Comparison of ENCODE assay signal across 1 cellular context in genomic region chrX:107574054-107574683, GRCh38.
TF ChIP-seq lines count a peak whose summit lies in the region.

No MANE protein-coding gene starts in this region.

TF ChIP-seq in HepG2, 621 proteins besides CTCF, POLR2A, EP300 and RAD21 (continued from another document and continues in another):
- TF ChIP-seq ZNF225 (CRISPR knock-in tag; IDR thresholded peaks at IDR 0.05) (no peak), TAF15 (IDR thresholded peaks at IDR 0.05; ENCODE audit: low read depth, low read length, poor library complexity, severe bottlenecking) (no peak), ZNF331 (CRISPR knock-in tag; IDR thresholded peaks at IDR 0.05) (no peak), ZNF207 (IDR thresholded peaks at IDR 0.05; ENCODE audit: borderline replicate concordance) (no peak), ZNF704 (CRISPR knock-in tag; IDR thresholded peaks at IDR 0.05; ENCODE audit: borderline replicate concordance) (no peak), ZSCAN29 (CRISPR knock-in tag; conservative IDR thresholded peaks at IDR 0.05) (no peak), TAF1 (CRISPR knock-in tag; IDR thresholded peaks at IDR 0.05) (no peak), NFKBIZ (CRISPR knock-in tag; IDR thresholded peaks at IDR 0.05) (no peak), MED1 (CRISPR knock-in tag; IDR thresholded peaks at IDR 0.05) (0 out of 2 replicates have a peak, but pooled peaks have one; percentile 41), KLF13 (CRISPR knock-in tag; IDR thresholded peaks at IDR 0.05) (no peak), HMG20A (CRISPR knock-in tag; IDR thresholded peaks at IDR 0.05; ENCODE audit: borderline replicate concordance) (peak; percentile 65; the same call in 1 of the 2 replicates), ZNF570 (CRISPR knock-in tag; IDR thresholded peaks at IDR 0.05; ENCODE audit: borderline replicate concordance) (no peak), NR0B2 (CRISPR knock-in tag; IDR thresholded peaks at IDR 0.05) (no peak), CENPT (CRISPR knock-in tag; IDR thresholded peaks at IDR 0.05; ENCODE audit: low read depth) (no peak), HNRNPL (IDR thresholded peaks at IDR 0.05; ENCODE audit: low read depth, low read length) (no peak), THAP11 (CRISPR knock-in tag; IDR thresholded peaks at IDR 0.05) (no peak), ATF2 (CRISPR knock-in tag; IDR thresholded peaks at IDR 0.05) (no peak), ZNF543 (CRISPR knock-in tag; IDR thresholded peaks at IDR 0.05) (no peak), DNMT3B (CRISPR knock-in tag; conservative IDR thresholded peaks at IDR 0.05) (no peak), ZNF580 (CRISPR knock-in tag; IDR thresholded peaks at IDR 0.05; ENCODE audit: borderline replicate concordance, low read depth) (no peak), ZBTB20 (CRISPR knock-in tag; IDR thresholded peaks at IDR 0.05; ENCODE audit: borderline replicate concordance, low read depth) (peak; percentile 92; the same call in 1 of the 2 replicates), ZNF740 (CRISPR knock-in tag; IDR thresholded peaks at IDR 0.05) (no peak), ETV6 (CRISPR knock-in tag; conservative IDR thresholded peaks at IDR 0.05) (no peak), ZNF235 (CRISPR knock-in tag; IDR thresholded peaks at IDR 0.05; ENCODE audit: borderline replicate concordance) (no peak), ZXDC (CRISPR knock-in tag; IDR thresholded peaks at IDR 0.05) (no peak), ZNF703 (CRISPR knock-in tag; IDR thresholded peaks at IDR 0.05; ENCODE audit: borderline replicate concordance) (no peak), ELK4 (CRISPR knock-in tag; IDR thresholded peaks at IDR 0.05; ENCODE audit: borderline replicate concordance) (no peak), BORCS8-MEF2B (CRISPR knock-in tag; IDR thresholded peaks at IDR 0.05) (no peak), IKZF1 (IDR thresholded peaks at IDR 0.05) (no peak), AKAP8 (CRISPR knock-in tag; IDR thresholded peaks at IDR 0.05) (no peak), ZNF513 (CRISPR knock-in tag; conservative IDR thresholded peaks at IDR 0.05) (no peak), GTF2F1 (IDR thresholded peaks at IDR 0.05; ENCODE audit: low read length) (no peak), ZNF75D (CRISPR knock-in tag; IDR thresholded peaks at IDR 0.05; ENCODE audit: borderline replicate concordance) (no peak), PPARG (CRISPR knock-in tag; conservative IDR thresholded peaks at IDR 0.05) (peak; percentile 92), ZSCAN31 (CRISPR knock-in tag; IDR thresholded peaks at IDR 0.05; ENCODE audit: low read depth) (no peak), ZNF776 (CRISPR knock-in tag; IDR thresholded peaks at IDR 0.05) (no peak), ZNF256 (CRISPR knock-in tag; conservative IDR thresholded peaks at IDR 0.05) (no peak), GTF3A (CRISPR knock-in tag; conservative IDR thresholded peaks at IDR 0.05) (no peak), ZKSCAN1 (IDR thresholded peaks at IDR 0.05; ENCODE audit: low read length) (no peak), ZNF747 (CRISPR knock-in tag; IDR thresholded peaks at IDR 0.05; ENCODE audit: borderline replicate concordance) (no peak), ZFP1 (CRISPR knock-in tag; IDR thresholded peaks at IDR 0.05) (no peak), ZBTB40 (IDR thresholded peaks at IDR 0.05) (peak; percentile 55; the same call in 1 of the 2 replicates), ZBTB40 (CRISPR knock-in tag; IDR thresholded peaks at IDR 0.05) (peak; percentile 60; the same call in 1 of the 2 replicates), GABPA (IDR thresholded peaks at IDR 0.05; ENCODE audit: low read depth, low read length) (no peak), GABPA (CRISPR knock-in tag; IDR thresholded peaks at IDR 0.05; ENCODE audit: low read depth) (no peak), ZNF282 (IDR thresholded peaks at IDR 0.05; ENCODE audit: partially characterized antibody) (no peak), FOXK2 (IDR thresholded peaks at IDR 0.05) (no peak), ARNT2 (CRISPR knock-in tag; IDR thresholded peaks at IDR 0.05; ENCODE audit: low read depth) (no peak), FOXP1 (IDR thresholded peaks at IDR 0.05) (0 out of 2 replicates have a peak, but pooled peaks have one; percentile 28), FOXP1 (CRISPR knock-in tag; IDR thresholded peaks at IDR 0.05) (peak; percentile 83)
